Comparison of ENCODE assay signal across 8 cellular contexts in genomic region chr9:121367651-121368510, GRCh38. TPM values are rescaled to one million over a fixed set of nuclear protein-coding genes. Genes with fewer than 3 reads are reported as not detected.
A peak's percentile ranks its signal among the peaks of the same experiment; 100 is the strongest.
DNase-seq lines count a peak whose midpoint lies in the region; ATAC-seq and TF ChIP-seq lines count a peak whose summit lies in the region.

No MANE protein-coding gene starts in this region.

- peaks cover 0 to 4% (median 0%) of the 10 kb centered on the region in 3 donors for H3K9me3 Mint-ChIP-seq in T-cell

- H3K27me3 ChIP-seq in foreskin keratinocyte (no peaks in the 10 kb centered on the region), skeletal muscle tissue (ENCODE audit: control insufficient read depth in 3 of 3, insufficient read depth in 3 of 3, low read length in 3 of 3) (no peaks in the 10 kb centered on the region), SJCRH30 (no peaks in the 10 kb centered on the region)

- H3K36me3 Mint-ChIP-seq in T-cell = peaks cover 5% of the 10 kb centered on the region

- POLR2A ChIA-PET in T-cell (lab: Charles Lee) = interaction anchor here in 1 of 2 donors (0.7 kb wide), 1 partner anchor 20 kb away, joined by 6 read pairs; no protein-coding TSS in a partner anchor

- H3K4me1 Mint-ChIP-seq in T-cell = peaks cover 41 to 82% (median 72%) of the 10 kb centered on the region in 3 donors

- peak overlapping the region; percentile 60 to 81 (median 68) for H3K9ac ChIP-seq in skeletal muscle tissue (ENCODE audit: low read depth in 1 of 3, low read length in 3 of 3)

- peak overlapping the region; percentile 86 to 96 for H3K27ac Mint-ChIP-seq in T-cell

- H3K36me3 ChIP-seq in skeletal muscle tissue (ENCODE audit: control insufficient read depth in 3 of 3, insufficient read depth in 3 of 3, low read length in 3 of 3) = peaks cover 0 to 2% (median 1%) of the 10 kb centered on the region in 3 donors
- no peaks in the 10 kb centered on the region for H3K36me3 ChIP-seq in SJCRH30

- no peak for DNase-seq in HFF-Myc (ENCODE audit: extremely low read depth, low read depth)
- no peak for DNase-seq in T-cell
- no peak for DNase-seq in foreskin keratinocyte
- DNase-seq in NCI-H187 (lab: John Stamatoyannopoulos, UW) = no peak
- DNase-seq in KG1 (lab: John Stamatoyannopoulos, UW) = no peak
- DNase-seq in SJCRH30 = no peak

- CTCF ChIA-PET in T-cell (lab: Charles Lee) = interaction anchor here (0.7 to 1.7 kb wide), 2 partner anchors 14 to 1115 kb away, joined by 4 to 10 read pairs; no protein-coding TSS in a partner anchor

- H3K4me3 ChIP-seq in HFF-Myc (replicated peaks; ENCODE audit: low read depth, low read length) (peak overlapping the region; percentile 77), skeletal muscle tissue (ENCODE audit: low read length in 3 of 3) (peak overlapping the region; percentile 85 to 90 (median 90)), SJCRH30 (no peak overlapping the region)

- no peaks in the 10 kb centered on the region for H3K27me3 Mint-ChIP-seq in T-cell

- TF ChIP-seq CTCF in HFF-Myc (IDR thresholded peaks at IDR 0.05; ENCODE audit: low read depth, low read length, missing control alignments) (no peak), foreskin keratinocyte (conservative IDR thresholded peaks at IDR 0.05) (no peak)

- H3K4me1 ChIP-seq in foreskin keratinocyte (peaks cover 53% of the 10 kb centered on the region), skeletal muscle tissue (ENCODE audit: control insufficient read depth in 3 of 3, insufficient read depth in 3 of 3, low read length in 3 of 3) (peaks cover 36 to 61% (median 38%) of the 10 kb centered on the region in 3 donors), SJCRH30 (peaks cover 28% of the 10 kb centered on the region)

- peak overlapping the region; percentile 89 to 91 (median 89) for H3K4me3 Mint-ChIP-seq in T-cell

- no peaks in the 10 kb centered on the region for H3K9me3 ChIP-seq in skeletal muscle tissue (ENCODE audit: control insufficient read depth in 3 of 3, low read length in 3 of 3)
- no peaks in the 10 kb centered on the region for H3K9me3 ChIP-seq in SJCRH30 (replicated peaks)

- ATAC-seq in T-cell (replicated peaks in 1 of 4) (no peak), foreskin keratinocyte (no peak), HG02759 (IDR thresholded peaks at IDR 0.05; ENCODE audit: unreplicated experiment) (no peak)

- H3K27ac ChIP-seq in foreskin keratinocyte = peak overlapping the region; percentile 63
- peak overlapping the region; percentile 98 for H3K27ac ChIP-seq in skeletal muscle tissue (ENCODE audit: low read depth, low read length)
- H3K27ac ChIP-seq in SJCRH30 = no peak overlapping the region

RNA-seq across cellular contexts. Expression of gene STOM, which starts 2.2 kb away (rescaled TPM):
- total RNA-seq in T-cell (10 to 100 TPM; 24.2 to 73.9 (median 57.8) TPM), foreskin keratinocyte (104 and 107 TPM in 2 replicates), skeletal muscle tissue (76.7 TPM)
- 59.6 and 61.0 TPM in 2 replicates for polyA plus RNA-seq in foreskin keratinocyte
- 31.6 and 32.8 TPM in 2 replicates for total RNA-seq in SJCRH30 (2014; rRNA removed; shearing (Covaris generic))
